10 cellular contexts compared by ENCODE assay signal in the genomic region with DNA sequence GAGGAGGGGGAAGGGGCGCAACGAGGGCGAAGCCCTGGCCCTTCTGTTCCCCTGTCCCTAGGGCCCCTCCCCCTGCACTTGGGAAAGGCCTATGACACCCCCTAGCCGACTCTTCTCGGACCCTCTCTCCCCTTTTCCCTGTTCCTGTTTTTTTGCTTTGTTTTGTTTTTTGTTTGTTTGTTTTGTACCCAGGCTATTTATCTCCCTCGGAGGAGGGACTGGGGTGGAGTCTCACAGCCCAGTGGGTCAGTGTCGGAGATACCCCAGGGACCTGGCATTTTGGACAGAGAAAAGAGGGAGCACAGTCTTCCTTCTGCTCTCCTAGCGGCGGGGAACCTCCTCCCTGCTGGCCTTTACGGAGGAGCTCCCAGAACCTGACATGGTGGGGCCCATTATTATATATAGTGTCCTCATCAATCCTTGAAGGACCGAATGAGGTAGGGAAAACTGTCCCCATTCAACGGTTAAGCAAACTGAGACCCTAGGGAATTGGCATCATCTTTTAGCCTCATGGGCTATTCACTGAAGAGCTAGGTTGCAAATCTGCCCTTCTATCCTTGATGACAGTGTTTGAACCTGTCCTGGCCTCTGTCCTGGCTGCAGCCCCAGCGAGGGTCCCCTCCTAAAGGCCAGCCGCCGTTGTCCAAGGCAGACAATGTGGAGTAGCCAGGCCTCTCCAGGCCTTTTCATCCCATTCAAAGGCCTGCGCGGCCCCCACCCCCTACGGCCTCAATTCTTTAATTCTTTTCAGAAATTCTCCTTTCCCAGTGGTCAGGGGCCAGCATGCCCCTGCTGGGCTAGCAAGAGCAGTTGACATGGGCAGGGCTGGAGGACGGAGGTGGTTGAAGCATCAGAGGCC. TPM values are rescaled to one million over a fixed set of nuclear protein-coding genes. Genes with fewer than 3 reads are reported as not detected.
A peak's percentile ranks its signal among the peaks of the same experiment; 100 is the strongest.
DNase-seq lines count a peak whose midpoint lies in the region; ATAC-seq and TF ChIP-seq lines count a peak whose summit lies in the region.
"Had no signal": no experiment of that assay in that cellular context is flagged by ENCODE, and none has a peak within 500 bp of the region (broad histone marks: within the 10 kb centered on the region; RNA-seq: fewer than 3 reads in every experiment).

No MANE protein-coding gene starts in this region.

- H3K27me3 ChIP-seq in gastrocnemius medialis = peaks cover 7 to 11% (median 7%) of the 10 kb centered on the region in 3 donors

- no peak for TF ChIP-seq CTCF in GM12875 (IDR thresholded peaks at IDR 0.05; ENCODE audit: borderline replicate concordance, insufficient read depth, low read depth, low read length)
- TF ChIP-seq CTCF in VCaP (conservative IDR thresholded peaks at IDR 0.05) = no peak
- TF ChIP-seq CTCF in glutamatergic neuron (IDR thresholded peaks at IDR 0.05; ENCODE audit: partially characterized antibody, unreplicated experiment) = no peak
- TF ChIP-seq CTCF in gastrocnemius medialis (IDR thresholded peaks at IDR 0.05 in 4 of 5, conservative IDR thresholded peaks at IDR 0.05 in 1 of 5) = no peak

- H3K27me3 Mint-ChIP-seq in glutamatergic neuron (ENCODE audit: unreplicated experiment) = peaks cover 6% of the 10 kb centered on the region

- H3K4me3 ChIP-seq in GM12875 (ENCODE audit: low read depth, low read length) (peak overlapping the region; percentile 97), gastrocnemius medialis (peak overlapping the region; percentile 43 to 58 (median 46))

- no peaks in the 10 kb centered on the region for H3K9me3 ChIP-seq in gastrocnemius medialis

- no peak for DNase-seq in glutamatergic neuron
- no peak for DNase-seq in gastrocnemius medialis
- no peak for DNase-seq in A172 (ENCODE audit: low spot score)
- DNase-seq: NK-92 treated with Interleukin-12 subunit alpha and Interleukin-12 subunit beta, amount 100 ng/mL, for 24 hours; stimulated activated naive CD4-positive, alpha-beta T cell treated with Interleukin-2 at 50 U/mL for 16 hours had no signal

- H3K27ac ChIP-seq in VCaP = peak overlapping the region; percentile 57; the same call in 1 of the 2 replicates
- H3K27ac ChIP-seq in gastrocnemius medialis = no peak overlapping the region

- intact Hi-C loops in gastrocnemius medialis (cut with DNase I; ENCODE audit: low total_unique reads) = no loop called here

- in situ Hi-C loops in gastrocnemius medialis (cut with MboI; ENCODE audit: low sequenced_read_pairs in 4 of 4) = no loop called here

- peak overlapping the region; percentile 59 for H3K27ac Mint-ChIP-seq in glutamatergic neuron (ENCODE audit: unreplicated experiment)

- H3K9me3 Mint-ChIP-seq in glutamatergic neuron (ENCODE audit: unreplicated experiment) = peaks cover 5% of the 10 kb centered on the region

- peaks cover 3% of the 10 kb centered on the region for H3K4me1 Mint-ChIP-seq in glutamatergic neuron (ENCODE audit: low read depth, unreplicated experiment)

- H3K36me3 Mint-ChIP-seq in glutamatergic neuron (ENCODE audit: unreplicated experiment) = no peaks in the 10 kb centered on the region

- no peak for ATAC-seq in gastrocnemius medialis
- ATAC-seq in GM18870 (IDR thresholded peaks at IDR 0.05; ENCODE audit: unreplicated experiment) = no peak
- ATAC-seq in activated CD4-positive, CD25-positive, alpha-beta regulatory T cell treated with anti-CD3 and anti-CD28 coated beads, Interleukin-2, amount 50 U/mL, for 24 hours = no peak
- ATAC-seq in GM19328 (IDR thresholded peaks at IDR 0.05; ENCODE audit: unreplicated experiment) = no peak

- H3K4me3 Mint-ChIP-seq in glutamatergic neuron (ENCODE audit: unreplicated experiment) = peak overlapping the region; percentile 88

- peaks cover 0 to 4% of the 10 kb centered on the region in 2 donors for H3K4me1 ChIP-seq in gastrocnemius medialis

- TF ChIP-seq POLR2A in gastrocnemius medialis (IDR thresholded peaks at IDR 0.05) = no peak

- no peaks in the 10 kb centered on the region for H3K36me3 ChIP-seq in gastrocnemius medialis

RNA-seq across cellular contexts. Expression of a gene that starts 0.9 kb away (rescaled TPM):
- total RNA-seq in glutamatergic neuron (ENCODE audit: unreplicated experiment) (0.76 TPM), gastrocnemius medialis (1 to 10 TPM in 1 of 4 donors, under 1 TPM in 1, not detected in 2; 0.33 to 1.8 TPM)
- total RNA-seq in A172 (2014; rRNA removed; shearing (Covaris generic)) = 0.24 TPM in 1 of 2 replicates, not detected in the other
